31 cellular contexts compared by ENCODE assay signal in genomic region chr1:68431076-68431475, GRCh38. TPM values are rescaled to one million over a fixed set of nuclear protein-coding genes. Genes with fewer than 3 reads are reported as not detected.
"Had no signal": no experiment of that assay in that cellular context is flagged by ENCODE, and none has a peak within 500 bp of the region (broad histone marks: within the 10 kb centered on the region; RNA-seq: fewer than 3 reads in every experiment).

No MANE protein-coding gene starts in this region.

- H3K27ac ChIP-seq: suprapubic skin, testis, thoracic aorta, thyroid gland, tibial artery, tibial nerve, transverse colon, upper lobe of left lung, upper lobe of right lung, uterus, vagina had no signal

- H3K36me3 ChIP-seq: stomach, suprapubic skin, thoracic aorta, thyroid gland, tibial artery, tibial nerve, transverse colon, upper lobe of left lung, upper lobe of right lung, uterus, vagina had no signal

- H3K4me1 ChIP-seq: stomach, suprapubic skin, testis, thyroid gland, tibial artery, tibial nerve, transverse colon, upper lobe of left lung, upper lobe of right lung, uterus, vagina had no signal

- H3K9me3 Mint-ChIP-seq: stimulated activated effector memory CD8-positive, alpha-beta T cell treated with anti-CD3 and anti-CD28 coated beads, Interleukin-12 subunit alpha, Interleukin-12 subunit beta, amount 100 ng/mL, for 72 hours; stimulated activated memory B cell treated with anti-CD40 and anti-IgM and Interleukin-4, amounts not matched to agents 10 μg/mL and 1 μg/mL and 100 μg/mL, for 72 hours; stimulated activated naive B cell treated with anti-CD40 and anti-IgM and Interleukin-4, amounts not matched to agents 10 μg/mL and 1 μg/mL and 100 μg/mL, for 72 hours; stimulated activated naive CD8-positive, alpha-beta T cell treated with anti-CD3 and anti-CD28 coated beads, Interleukin-15, amount 100 ng/mL, for 72 hours; stimulated activated naive CD8-positive, alpha-beta T cell treated with anti-CD3 and anti-CD28 coated beads, Interleukin-15, Interleukin-2, amounts not matched to agents 100 ng/mL and 50 ng/mL, for 24 hours; type B pancreatic cell had no signal

- H3K36me3 Mint-ChIP-seq: stimulated activated effector memory CD8-positive, alpha-beta T cell treated with anti-CD3 and anti-CD28 coated beads, Interleukin-12 subunit alpha, Interleukin-12 subunit beta, amount 100 ng/mL, for 72 hours; stimulated activated memory B cell treated with anti-CD40 and anti-IgM and Interleukin-4, amounts not matched to agents 10 μg/mL and 1 μg/mL and 100 μg/mL, for 72 hours; stimulated activated naive B cell treated with anti-CD40 and anti-IgM and Interleukin-4, amounts not matched to agents 10 μg/mL and 1 μg/mL and 100 μg/mL, for 72 hours; type B pancreatic cell had no signal

- FAIRE-seq: urothelium cell line had no signal

- H3K27me3 Mint-ChIP-seq: stimulated activated memory B cell treated with anti-CD40 and anti-IgM and Interleukin-4, amounts not matched to agents 10 μg/mL and 1 μg/mL and 100 μg/mL, for 72 hours; stimulated activated naive CD8-positive, alpha-beta T cell treated with anti-CD3 and anti-CD28 coated beads, Interleukin-15, amount 100 ng/mL, for 72 hours; type B pancreatic cell had no signal

- H3K4me3 Mint-ChIP-seq: stimulated activated effector memory CD8-positive, alpha-beta T cell treated with anti-CD3 and anti-CD28 coated beads, Interleukin-12 subunit alpha, Interleukin-12 subunit beta, amount 100 ng/mL, for 72 hours; stimulated activated memory B cell treated with anti-CD40 and anti-IgM and Interleukin-4, amounts not matched to agents 10 μg/mL and 1 μg/mL and 100 μg/mL, for 72 hours; stimulated activated naive B cell treated with anti-CD40 and anti-IgM and Interleukin-4, amounts not matched to agents 10 μg/mL and 1 μg/mL and 100 μg/mL, for 72 hours; stimulated activated naive CD8-positive, alpha-beta T cell treated with anti-CD3 and anti-CD28 coated beads, Interleukin-15, amount 100 ng/mL, for 72 hours; stimulated activated naive CD8-positive, alpha-beta T cell treated with anti-CD3 and anti-CD28 coated beads, Interleukin-15, Interleukin-2, amounts not matched to agents 100 ng/mL and 50 ng/mL, for 24 hours; type B pancreatic cell had no signal

- H3K27me3 ChIP-seq: stomach, suprapubic skin, testis, thyroid gland, tibial artery, tibial nerve, transverse colon, upper lobe of left lung, upper lobe of right lung, uterus, vagina had no signal

- H3K9me3 ChIP-seq: stomach, suprapubic skin, testis, thoracic aorta, thyroid gland, tibial artery, tibial nerve, transverse colon, upper lobe of left lung, upper lobe of right lung, uterus, vagina had no signal

- ATAC-seq: stimulated activated effector memory CD8-positive, alpha-beta T cell treated with anti-CD3 and anti-CD28 coated beads, Interleukin-12 subunit alpha, Interleukin-12 subunit beta, amount 100 ng/mL, for 72 hours; stimulated activated memory B cell treated with anti-CD40 and anti-IgM and Interleukin-4, amounts not matched to agents 10 μg/mL and 1 μg/mL and 100 μg/mL, for 72 hours; stimulated activated naive B cell treated with anti-CD40 and anti-IgM and Interleukin-4, amounts not matched to agents 10 μg/mL and 1 μg/mL and 100 μg/mL, for 72 hours; stimulated activated naive CD8-positive, alpha-beta T cell treated with anti-CD3 and anti-CD28 coated beads, Interleukin-15, amount 100 ng/mL, for 72 hours; stimulated activated naive CD8-positive, alpha-beta T cell treated with anti-CD3 and anti-CD28 coated beads, Interleukin-15, Interleukin-2, amounts not matched to agents 100 U/mL and 50 U/mL, for 24 hours; upper lobe of right lung had no signal

- H3K4me1 Mint-ChIP-seq: stimulated activated effector memory CD8-positive, alpha-beta T cell treated with anti-CD3 and anti-CD28 coated beads, Interleukin-12 subunit alpha, Interleukin-12 subunit beta, amount 100 ng/mL, for 72 hours; stimulated activated memory B cell treated with anti-CD40 and anti-IgM and Interleukin-4, amounts not matched to agents 10 μg/mL and 1 μg/mL and 100 μg/mL, for 72 hours; stimulated activated naive B cell treated with anti-CD40 and anti-IgM and Interleukin-4, amounts not matched to agents 10 μg/mL and 1 μg/mL and 100 μg/mL, for 72 hours; stimulated activated naive CD8-positive, alpha-beta T cell treated with anti-CD3 and anti-CD28 coated beads, Interleukin-15, amount 100 ng/mL, for 72 hours had no signal

- H3K4me3 ChIP-seq: stomach, suprapubic skin, testis, thoracic aorta, thyroid gland, tibial artery, tibial nerve, transverse colon, upper lobe of left lung, upper lobe of right lung, uterus, vagina had no signal

- H3K27ac Mint-ChIP-seq: stimulated activated effector memory CD8-positive, alpha-beta T cell treated with anti-CD3 and anti-CD28 coated beads, Interleukin-12 subunit alpha, Interleukin-12 subunit beta, amount 100 ng/mL, for 72 hours; stimulated activated memory B cell treated with anti-CD40 and anti-IgM and Interleukin-4, amounts not matched to agents 10 μg/mL and 1 μg/mL and 100 μg/mL, for 72 hours; stimulated activated naive B cell treated with anti-CD40 and anti-IgM and Interleukin-4, amounts not matched to agents 10 μg/mL and 1 μg/mL and 100 μg/mL, for 72 hours; stimulated activated naive CD8-positive, alpha-beta T cell treated with anti-CD3 and anti-CD28 coated beads, Interleukin-15, amount 100 ng/mL, for 72 hours; stimulated activated naive CD8-positive, alpha-beta T cell treated with anti-CD3 and anti-CD28 coated beads, Interleukin-15, Interleukin-2, amounts not matched to agents 100 ng/mL and 50 ng/mL, for 24 hours; type B pancreatic cell had no signal

- DNase-seq: stimulated activated CD4-positive, alpha-beta T cell treated with anti-CD3 and anti-CD28 coated beads, Interleukin-2, amount 100 ng/mL, for 48 hours; stimulated activated CD4-positive, alpha-beta T cell treated with anti-CD3 and anti-CD28 coated beads, Interleukin-4, amount 100 ng/mL, for 1 hour; stimulated activated CD4-positive, alpha-beta T cell treated with anti-CD3 and anti-CD28 coated beads, Interleukin-4, amount 100 ng/mL, for 24 hours; stimulated activated CD4-positive, alpha-beta T cell treated with anti-CD3 and anti-CD28 coated beads, Interleukin-4, amount 100 ng/mL, for 4 hours; stimulated activated CD8-positive, alpha-beta memory T cell treated with anti-CD3 and anti-CD28 coated beads, Interleukin-4, amount 100 ng/mL, for 48 hours; stimulated activated naive B cell treated with anti-CD40 and anti-IgM and Interleukin-4, amounts not matched to agents 10 μg/mL and 1 μg/mL and 100 μg/mL, for 72 hours; stimulated activated naive CD4-positive, alpha-beta T cell; stimulated activated naive CD4-positive, alpha-beta T cell treated with Interleukin-2 at 50 U/mL for 16 hours; stimulated activated naive CD8-positive, alpha-beta T cell treated with anti-CD3 and anti-CD28 coated beads, Interleukin-15, amount 100 ng/mL, for 72 hours; stimulated activated naive CD8-positive, alpha-beta T cell treated with anti-CD3 and anti-CD28 coated beads, Interleukin-15, Interleukin-2, amounts not matched to agents 100 U/mL and 50 U/mL, for 24 hours; stomach; substantia nigra; testis; thyroid gland; tibial artery; transverse colon; trophoblast cell; upper lobe of left lung; upper lobe of right lung; uterus had no signal

RNA-seq across cellular contexts. Expression of gene RPE65, which starts 18.7 kb away (rescaled TPM):
- total RNA-seq: subcutaneous adipose tissue, suprapubic skin, thoracic aorta, thyroid gland, tibial nerve, transverse colon, upper lobe of left lung, upper lobe of right lung, ureter, vagina had no signal
